ENCODE assay signal across 8 cellular contexts in the genomic region with DNA sequence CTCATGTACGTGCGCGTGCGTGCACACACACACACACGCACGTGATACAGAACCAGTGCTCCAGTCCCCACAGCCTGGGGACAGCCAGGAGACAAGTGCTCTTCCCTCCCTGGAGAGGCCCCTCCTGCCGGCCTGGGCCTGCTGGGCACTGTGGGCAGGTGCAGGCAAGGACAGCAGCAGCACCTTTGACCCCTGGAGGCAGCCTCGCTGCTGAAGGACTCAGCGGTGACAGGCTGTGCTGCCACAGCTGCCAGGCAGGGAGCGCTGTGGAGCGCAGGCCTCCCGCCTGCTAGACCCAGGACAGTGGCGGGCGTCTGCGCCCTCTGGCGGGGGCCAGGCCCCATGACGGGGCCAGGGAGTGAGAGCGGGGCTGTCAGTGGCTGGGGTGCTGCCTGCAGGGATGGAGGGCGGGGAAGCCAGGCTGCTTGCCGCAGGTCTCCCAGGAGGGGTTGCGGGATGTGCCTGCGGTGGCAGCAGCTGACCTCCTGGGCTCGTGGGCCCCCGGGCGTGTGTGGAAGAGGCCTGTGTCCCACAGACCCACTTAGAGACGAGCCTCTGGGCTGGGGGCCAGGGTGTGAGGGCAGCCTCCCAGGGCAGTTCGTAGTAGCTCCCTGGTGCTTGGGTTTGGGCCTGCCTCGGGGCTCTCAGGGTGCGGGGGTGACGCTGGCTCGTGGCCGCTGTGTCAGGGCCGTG.
DNase-seq lines count a peak whose midpoint lies in the region; ATAC-seq, FAIRE-seq and TF ChIP-seq lines count a peak whose summit lies in the region.

No MANE protein-coding gene starts in this region.

- H3K9me3 ChIP-seq in HepG2 (ENCODE audit: low read length): no peaks in the 10 kb centered on the region

- BruUV-seq in HepG2 (replicated peaks; lab: Mats Ljungman, UMichigan): no TSS peak

- ATAC-seq in GM18519 (IDR thresholded peaks at IDR 0.05; ENCODE audit: low FRiP score, unreplicated experiment) (peak; percentile 80), HG03135 (IDR thresholded peaks at IDR 0.05; ENCODE audit: unreplicated experiment) (peak; percentile 93), HepG2 (peak; percentile 88)

- no peak for TF ChIP-seq POLR2A in HepG2 (IDR thresholded peaks at IDR 0.05; ENCODE audit: insufficient read depth in 1 of 2, low read depth in 2 of 2, low read length in 2 of 2)

- POLR2A ChIA-PET in HepG2 (lab: Yijun Ruan, JAX): interaction anchor here (0.7 to 1.0 kb wide), 3 partner anchors 19 to 114 kb away, joined by 3 to 7 read pairs (median 4); no protein-coding TSS in a partner anchor

- CTCF ChIA-PET in HepG2 (lab: Yijun Ruan, JAX; ENCODE audit: low intra/inter-chr PET ratio, low total read pairs): interaction anchor here (0.7 to 2.6 kb wide), 13 partner anchors 19 to 140 kb away, joined by 3 to 83 read pairs (median 5); a partner anchor contains a TSS

- H3K9ac ChIP-seq in HepG2 (ENCODE audit: insufficient read depth, low read depth, low read length): no peak overlapping the region

- H3K27ac ChIP-seq in HepG2 (ENCODE audit: extremely low read length, insufficient read depth, low read length): no peak overlapping the region

- no peak overlapping the region for H3K4me3 Mint-ChIP-seq in activated CD4-positive, alpha-beta T cell treated with anti-CD3 and anti-CD28 coated beads, Interleukin-2, amount 10 ng/mL, durations not matched to agents 24 days and 14 days

- H3K36me3 Mint-ChIP-seq in activated CD4-positive, alpha-beta T cell treated with anti-CD3 and anti-CD28 coated beads, Interleukin-2, amount 10 ng/mL, durations not matched to agents 24 days and 14 days (ENCODE audit: low read depth): no peaks in the 10 kb centered on the region

- H3K27me3 Mint-ChIP-seq in activated CD4-positive, alpha-beta T cell treated with anti-CD3 and anti-CD28 coated beads, Interleukin-2, amount 10 ng/mL, durations not matched to agents 24 days and 14 days: no peaks in the 10 kb centered on the region

- peak; percentile 100 for TF ChIP-seq RAD21 in HepG2 (CRISPR knock-in tag; IDR thresholded peaks at IDR 0.05)

- no peaks in the 10 kb centered on the region for H4K20me1 ChIP-seq in HepG2 (ENCODE audit: insufficient read depth, low read length)

- TF ChIP-seq CTCF in choroid plexus epithelial cell (conservative IDR thresholded peaks at IDR 0.05; ENCODE audit: low read depth, low read length): peak; percentile 100
- peak; percentile 100 for TF ChIP-seq CTCF in HepG2 (CRISPR knock-in tag; IDR thresholded peaks at IDR 0.05)

- peak; percentile 97 for FAIRE-seq in HepG2 (lab: Jason Lieb, UNC)

- in situ Hi-C loops in ACHN (cut with HindIII; ENCODE audit: low pct_ligation_motif_present, low pct_unique_long_range_greater_than_20kb, low sequenced_read_pairs) (loop anchor here (25.0 kb wide), 1 partner anchor 89 kb away; no protein-coding TSS in a partner anchor), HepG2 (cut with HindIII; ENCODE audit: extremely low pct_ligation_motif_present, low pct_unique_long_range_greater_than_20kb) (no loop called here)

- H2AFZ ChIP-seq in HepG2 (ENCODE audit: low read length): no peak overlapping the region

- WGBS in HepG2 (ENCODE audit: low lambda C conversion rate): 65% methylated on average over 8 of the region's 33 CpGs

- TF ChIP-seq EP300 in HepG2 (IDR thresholded peaks at IDR 0.05; ENCODE audit: low read depth in 2 of 2, low read length in 2 of 2) (peak; percentile 41 to 69; a peak in 2 of 4 replicates), HepG2 (CRISPR knock-in tag; IDR thresholded peaks at IDR 0.05; ENCODE audit: borderline replicate concordance) (no peak; the same call in 1 of the 2 replicates)

- H3K79me2 ChIP-seq in HepG2 (ENCODE audit: insufficient read depth, low read length): no peaks in the 10 kb centered on the region

- DNase-seq in ACHN (peak; percentile 87), NCI-H526 (lab: John Stamatoyannopoulos, UW) (peak; percentile 23 to 84), choroid plexus epithelial cell (ENCODE audit: low read depth) (peak; percentile 83), HepG2 (ENCODE audit: low spot score) (peak; percentile 91)
- peak; percentile 97 for DNase-seq in activated CD4-positive, alpha-beta T cell treated with anti-CD3 and anti-CD28 coated beads, Interleukin-2, amount 10 ng/mL, durations not matched to agents 24 days and 14 days
- peak; percentile 71 to 86 (median 79) for DNase-seq in stimulated activated CD4-positive, alpha-beta T cell treated with anti-CD3 and anti-CD28 coated beads, TNF-alpha, amount 100 ng/mL, for 24 hours (ENCODE audit: low read depth in 3 of 3)

- no peak overlapping the region for H3K4me2 ChIP-seq in HepG2 (ENCODE audit: low read depth, low read length)

- peaks cover 25% of the 10 kb centered on the region for H3K4me1 ChIP-seq in HepG2 (ENCODE audit: insufficient read depth, low read length)

- H3K36me3 ChIP-seq in HepG2 (replicated peaks in 1 of 2; ENCODE audit: control insufficient read depth in 1 of 2, insufficient read depth in 2 of 2, low read length in 2 of 2): peaks cover 11 to 12% of the 10 kb centered on the region in 2 experiments; a peak in 3 of 5 replicates

- no peak overlapping the region for H3K27ac Mint-ChIP-seq in activated CD4-positive, alpha-beta T cell treated with anti-CD3 and anti-CD28 coated beads, Interleukin-2, amount 10 ng/mL, durations not matched to agents 24 days and 14 days

- H3K9me3 Mint-ChIP-seq in activated CD4-positive, alpha-beta T cell treated with anti-CD3 and anti-CD28 coated beads, Interleukin-2, amount 10 ng/mL, durations not matched to agents 24 days and 14 days: no peaks in the 10 kb centered on the region

- H3K27me3 ChIP-seq in HepG2 (ENCODE audit: control insufficient read depth in 1 of 2, insufficient read depth in 2 of 2, low read length in 2 of 2): no peaks in the 10 kb centered on the region

- intact Hi-C loops in activated CD4-positive, alpha-beta T cell treated with anti-CD3 and anti-CD28 coated beads, Interleukin-2, amount 10 ng/mL, durations not matched to agents 24 days and 14 days (cut with micrococcal nuclease): loop anchor here (1.0 to 5.0 kb wide), 5 partner anchors 78 to 674 kb away; no protein-coding TSS in a partner anchor
- intact Hi-C loops in HepG2 (cut with micrococcal nuclease; ENCODE audit: unreplicated experiment): loop anchor here (1.0 kb wide), 2 partner anchors 78 to 112 kb away; no protein-coding TSS in a partner anchor

- H3K4me3 ChIP-seq in choroid plexus epithelial cell (ENCODE audit: low read depth, low read length): no peak overlapping the region
- H3K4me3 ChIP-seq in HepG2 (replicated peaks in 1 of 3; ENCODE audit: insufficient read depth in 1 of 3, low read depth in 2 of 3, low read length in 3 of 3): no peak overlapping the region

- peaks cover 2% of the 10 kb centered on the region for H3K4me1 Mint-ChIP-seq in activated CD4-positive, alpha-beta T cell treated with anti-CD3 and anti-CD28 coated beads, Interleukin-2, amount 10 ng/mL, durations not matched to agents 24 days and 14 days

TF ChIP-seq in HepG2, 621 proteins besides CTCF, POLR2A, EP300 and RAD21 (continues in another document):
- TF ChIP-seq ZNF670 (CRISPR knock-in tag; IDR thresholded peaks at IDR 0.05; ENCODE audit: borderline replicate concordance): peak; percentile 87; the same call in 1 of the 2 replicates
- peak; percentile 95 for TF ChIP-seq GATAD2A (CRISPR knock-in tag; IDR thresholded peaks at IDR 0.05)
- peak; percentile 94; the same call in 1 of the 2 replicates for TF ChIP-seq SNAI1 (CRISPR knock-in tag; IDR thresholded peaks at IDR 0.05; ENCODE audit: borderline replicate concordance)
- TF ChIP-seq, protein P1, sequence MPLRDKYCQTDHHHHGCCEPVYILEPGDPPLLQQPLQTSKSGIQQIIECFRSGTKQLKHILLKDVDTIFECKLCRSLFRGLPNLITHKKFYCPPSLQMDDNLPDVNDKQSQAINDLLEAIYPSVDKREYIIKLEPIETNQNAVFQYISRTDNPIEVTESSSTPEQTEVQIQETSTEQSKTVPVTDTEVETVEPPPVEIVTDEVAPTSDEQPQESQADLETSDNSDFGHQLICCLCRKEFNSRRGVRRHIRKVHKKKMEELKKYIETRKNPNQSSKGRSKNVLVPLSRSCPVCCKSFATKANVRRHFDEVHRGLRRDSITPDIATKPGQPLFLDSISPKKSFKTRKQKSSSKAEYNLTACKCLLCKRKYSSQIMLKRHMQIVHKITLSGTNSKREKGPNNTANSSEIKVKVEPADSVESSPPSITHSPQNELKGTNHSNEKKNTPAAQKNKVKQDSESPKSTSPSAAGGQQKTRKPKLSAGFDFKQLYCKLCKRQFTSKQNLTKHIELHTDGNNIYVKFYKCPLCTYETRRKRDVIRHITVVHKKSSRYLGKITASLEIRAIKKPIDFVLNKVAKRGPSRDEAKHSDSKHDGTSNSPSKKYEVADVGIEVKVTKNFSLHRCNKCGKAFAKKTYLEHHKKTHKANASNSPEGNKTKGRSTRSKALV (CRISPR knock-in tag; IDR thresholded peaks at IDR 0.05): peak; percentile 95
- TF ChIP-seq ETV6 (CRISPR knock-in tag; conservative IDR thresholded peaks at IDR 0.05): peak; percentile 67; the same call in 1 of the 2 replicates
- TF ChIP-seq ZC3H4 (CRISPR knock-in tag; IDR thresholded peaks at IDR 0.05; ENCODE audit: borderline replicate concordance): peak; percentile 36; the same call in 1 of the 2 replicates
- TF ChIP-seq, protein P2, sequence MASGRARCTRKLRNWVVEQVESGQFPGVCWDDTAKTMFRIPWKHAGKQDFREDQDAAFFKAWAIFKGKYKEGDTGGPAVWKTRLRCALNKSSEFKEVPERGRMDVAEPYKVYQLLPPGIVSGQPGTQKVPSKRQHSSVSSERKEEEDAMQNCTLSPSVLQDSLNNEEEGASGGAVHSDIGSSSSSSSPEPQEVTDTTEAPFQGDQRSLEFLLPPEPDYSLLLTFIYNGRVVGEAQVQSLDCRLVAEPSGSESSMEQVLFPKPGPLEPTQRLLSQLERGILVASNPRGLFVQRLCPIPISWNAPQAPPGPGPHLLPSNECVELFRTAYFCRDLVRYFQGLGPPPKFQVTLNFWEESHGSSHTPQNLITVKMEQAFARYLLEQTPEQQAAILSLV (CRISPR knock-in tag; IDR thresholded peaks at IDR 0.05; ENCODE audit: borderline replicate concordance): peak; percentile 98; the same call in 1 of the 2 replicates
